In genomic region chr15:94804613-94805012, GRCh38 we compare ENCODE assay signal across 28 cellular contexts.
"Had no signal": no experiment of that assay in that cellular context is flagged by ENCODE, and none has a peak within 500 bp of the region (broad histone marks: within the 10 kb centered on the region; RNA-seq: fewer than 3 reads in every experiment).

No MANE protein-coding gene starts in this region.

- H3K4me3 ChIP-seq: colonic mucosa, coronary artery, dorsolateral prefrontal cortex, esophagus muscularis mucosa, esophagus squamous epithelium, gastrocnemius medialis, gastroesophageal sphincter, heart left ventricle, heart right ventricle had no signal

- H3K36me3 ChIP-seq: colonic mucosa, esophagus muscularis mucosa, esophagus squamous epithelium, gastrocnemius medialis, gastroesophageal sphincter, heart left ventricle, heart right ventricle had no signal

- DNase-seq: colonic mucosa; cortex of kidney; dermis blood vessel endothelial cell; dorsolateral prefrontal cortex; effector CD4-positive, alpha-beta T cell; effector CD8-positive, alpha-beta T cell; effector memory CD4-positive, alpha-beta T cell; effector memory CD8-positive, alpha-beta T cell; endodermal cell; erythroblast; esophagus squamous epithelium; foreskin fibroblast; foreskin keratinocyte; foreskin melanocyte; gastrocnemius medialis; glutamatergic neuron; head of caudate nucleus; heart left ventricle; heart right ventricle had no signal

- ATAC-seq: effector memory CD8-positive, alpha-beta T cell; esophagus mucosa; foreskin keratinocyte; gastrocnemius medialis; gastroesophageal sphincter; heart left ventricle; heart right ventricle had no signal

- FAIRE-seq: colon, endometrium, endothelial cell of umbilical vein, frontal cortex had no signal

- H3K27ac ChIP-seq: colonic mucosa, coronary artery, dorsolateral prefrontal cortex, epithelial cell of prostate, esophagus muscularis mucosa, esophagus squamous epithelium, foreskin keratinocyte, gastrocnemius medialis, gastroesophageal sphincter, heart left ventricle, heart right ventricle had no signal

- H3K9me3 ChIP-seq: colonic mucosa, esophagus squamous epithelium, gastrocnemius medialis had no signal

- H3K4me1 ChIP-seq: colonic mucosa, esophagus muscularis mucosa, esophagus squamous epithelium, foreskin keratinocyte, gastrocnemius medialis, gastroesophageal sphincter, heart left ventricle, heart right ventricle had no signal

- H3K27me3 ChIP-seq: colonic mucosa, esophagus muscularis mucosa, esophagus squamous epithelium, foreskin keratinocyte, gastrocnemius medialis, gastroesophageal sphincter, heart left ventricle had no signal
